Comparison of ENCODE assay signal across 8 cellular contexts in the genomic region with DNA sequence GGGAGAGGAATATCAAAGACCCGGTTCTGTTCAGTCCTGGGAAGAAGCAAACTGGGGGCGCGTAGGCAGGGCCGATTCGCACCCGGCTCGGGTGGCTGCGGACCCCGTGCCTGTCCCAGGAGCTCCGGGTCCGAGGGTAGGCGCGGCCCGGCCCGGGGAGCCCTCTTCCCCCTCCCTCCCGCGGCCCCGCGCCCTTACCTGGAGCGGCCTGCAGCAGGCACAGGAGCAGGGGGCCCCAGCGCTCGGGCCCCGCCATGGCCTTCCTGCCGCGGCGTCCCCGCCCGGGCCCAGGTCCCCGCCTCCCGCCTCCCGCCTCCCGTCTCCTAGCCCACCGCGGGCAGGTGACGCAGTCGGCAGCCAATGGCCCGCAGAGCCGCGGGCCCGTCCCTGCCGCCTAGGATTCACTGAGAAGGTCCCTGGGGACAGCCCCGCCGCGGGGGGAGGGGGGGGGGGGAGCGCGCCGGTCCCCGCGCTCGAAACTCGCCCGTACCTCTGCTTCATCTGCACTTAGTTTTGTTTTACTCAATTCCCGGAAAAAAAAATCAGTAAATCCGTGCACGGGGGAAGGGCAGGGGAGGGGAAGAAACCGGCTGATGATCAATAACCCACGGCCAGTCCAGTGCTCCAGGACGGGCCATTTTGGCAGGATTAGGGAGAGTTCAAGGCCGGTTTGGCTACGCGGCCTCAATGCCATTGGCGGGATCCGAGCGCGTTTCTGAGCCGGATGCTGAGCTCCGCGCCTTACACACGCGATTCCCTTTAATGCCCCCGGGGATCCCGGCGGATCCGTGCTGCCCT. TPM values are rescaled to one million over a fixed set of nuclear protein-coding genes. Genes with fewer than 3 reads are reported as not detected.
DNase-seq lines count a peak whose midpoint lies in the region; ATAC-seq and TF ChIP-seq lines count a peak whose summit lies in the region.

Gene IFNLR1 (minus strand): TSS at position 297 of the 798 bp plus-strand sequence. CDS start 41 bp downstream, at position 256.

- peak; percentile 20 for TF ChIP-seq POLR2A in breast epithelium (IDR thresholded peaks at IDR 0.05)

- H3K27me3 ChIP-seq in KMS-11 (ENCODE audit: insufficient read depth, low read depth) (no peaks in the 10 kb centered on the region), breast epithelium (no peaks in the 10 kb centered on the region)

- H3K27ac ChIP-seq in KMS-11 = peak within 1 kb of the TSS; percentile 94
- peak within 1 kb of the TSS; percentile 93 to 94 for H3K27ac ChIP-seq in breast epithelium

- H2AFZ ChIP-seq in KMS-11 (ENCODE audit: low read depth) = peak within 1 kb of the TSS; percentile 72

- no peaks in the 10 kb centered on the region for H4K20me1 ChIP-seq in KMS-11 (ENCODE audit: insufficient read depth)

- intact Hi-C loops in breast epithelium (cut with DNase I; ENCODE audit: low total_unique reads) = no loop called here

- H3K9ac ChIP-seq in ES-I3 (ENCODE audit: low read depth, low read length) (peak within 1 kb of the TSS; percentile 89), KMS-11 (peak within 1 kb of the TSS; percentile 68)

- no peak for ATAC-seq in GM21423 (IDR thresholded peaks at IDR 0.05; ENCODE audit: unreplicated experiment)

- H3K36me3 ChIP-seq in ES-I3 (ENCODE audit: insufficient read depth, low read length) = no peaks in the 10 kb centered on the region
- no peaks in the 10 kb centered on the region for H3K36me3 ChIP-seq in KMS-11 (ENCODE audit: insufficient read depth)
- H3K36me3 ChIP-seq in breast epithelium = no peaks in the 10 kb centered on the region

- peaks cover 17% of the 10 kb centered on the region; the same call in 1 of the 2 replicates for H3K79me2 ChIP-seq in KMS-11 (ENCODE audit: insufficient read depth, low read depth)

- TF ChIP-seq CTCF in KMS-11 (conservative IDR thresholded peaks at IDR 0.05; ENCODE audit: low read depth, low read length) (no peak), breast epithelium (IDR thresholded peaks at IDR 0.05) (no peak)

- H3K4me1 ChIP-seq in ES-I3 (ENCODE audit: insufficient read depth, low read length) (peaks cover 5% of the 10 kb centered on the region; the same call in 1 of the 2 replicates), KMS-11 (ENCODE audit: low read depth, poor library complexity, severe bottlenecking) (peaks cover 52% of the 10 kb centered on the region), breast epithelium (no peaks in the 10 kb centered on the region)

- H3K4me2 ChIP-seq in KMS-11 = peak within 1 kb of the TSS; percentile 94

- peak within 1 kb of the TSS; percentile 83 for H3K4me3 ChIP-seq in KMS-11 (IDR thresholded peaks at IDR 0.05; ENCODE audit: insufficient read depth, low read depth, low read length)
- peak within 1 kb of the TSS; percentile 45 to 88 (median 73) for H3K4me3 ChIP-seq in breast epithelium

- DNase-seq in T-helper 9 cell (peak; percentile 58), breast epithelium (ENCODE audit: low spot score in 2 of 2) (peak; percentile 65 to 82), left kidney (ENCODE audit: low read depth, low spot score) (peak; percentile 92), A172 (ENCODE audit: low spot score) (no peak)
- peak; percentile 85 for DNase-seq in stimulated activated CD4-positive, alpha-beta T cell treated with anti-CD3 and anti-CD28 coated beads, Interleukin-4, amount 100 ng/mL, for 1 hour

- H3K9me3 ChIP-seq in ES-I3 (ENCODE audit: control insufficient read depth, insufficient read depth, low read length) (no peaks in the 10 kb centered on the region), breast epithelium (no peaks in the 10 kb centered on the region)

RNA-seq across cellular contexts. Expression of gene IFNLR1, which starts in this region (rescaled TPM):
- 10 to 100 TPM in 1 of 3 donors, 1 to 10 TPM in 1, under 1 TPM in 1; under 0.01 to 10.7 (median 3.9) TPM for total RNA-seq in breast epithelium
- total RNA-seq in A172 (2014; rRNA removed; shearing (Covaris generic)) = not detected in 2 replicates
